2 cellular contexts compared by ENCODE assay signal in the genomic region with DNA sequence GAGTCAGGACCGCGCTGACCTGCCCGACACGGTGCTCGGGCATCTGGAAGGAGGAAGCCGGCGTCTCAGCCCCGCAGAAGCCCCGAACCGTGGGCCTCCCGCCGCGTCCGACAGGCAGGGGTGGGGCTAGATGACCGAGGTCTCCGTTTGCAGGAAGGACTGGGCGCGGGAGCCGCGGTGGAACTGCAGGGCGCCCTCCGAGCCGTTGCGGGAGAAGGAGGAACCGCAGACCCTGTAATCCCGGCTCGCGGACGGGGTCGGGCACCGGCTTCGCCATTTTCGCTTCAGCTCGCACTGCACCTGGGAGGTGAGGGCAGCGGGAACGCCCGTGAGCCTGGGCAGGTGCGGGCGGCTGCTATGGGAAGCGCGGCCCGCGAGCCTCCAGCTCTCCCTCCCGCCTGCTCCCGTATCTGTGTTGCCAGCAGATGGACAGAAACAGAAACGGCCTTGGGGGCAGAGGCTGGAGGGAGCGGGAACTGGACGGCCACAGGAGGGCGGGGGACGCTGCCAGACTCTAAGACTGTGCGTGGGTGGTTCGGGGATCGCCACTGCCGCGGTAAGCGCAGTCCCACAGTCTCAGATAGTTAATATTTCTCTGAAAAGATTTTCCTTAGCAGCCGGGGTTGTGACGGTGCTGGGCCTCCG.
TF ChIP-seq lines count a peak whose summit lies in the region.

No MANE protein-coding gene starts in this region.

TF ChIP-seq in HEK293, 187 proteins besides CTCF, POLR2A, EP300 and RAD21 (continues in another document):
- 0 out of 2 replicates have a peak, but pooled peaks have one; percentile 19 for TF ChIP-seq EGR2 (tag by site-specific recombination; IDR thresholded peaks at IDR 0.05; ENCODE audit: low read depth)
- TF ChIP-seq ZNF184 (tag by site-specific recombination; IDR thresholded peaks at IDR 0.05): no peak
- TF ChIP-seq, protein P1, sequence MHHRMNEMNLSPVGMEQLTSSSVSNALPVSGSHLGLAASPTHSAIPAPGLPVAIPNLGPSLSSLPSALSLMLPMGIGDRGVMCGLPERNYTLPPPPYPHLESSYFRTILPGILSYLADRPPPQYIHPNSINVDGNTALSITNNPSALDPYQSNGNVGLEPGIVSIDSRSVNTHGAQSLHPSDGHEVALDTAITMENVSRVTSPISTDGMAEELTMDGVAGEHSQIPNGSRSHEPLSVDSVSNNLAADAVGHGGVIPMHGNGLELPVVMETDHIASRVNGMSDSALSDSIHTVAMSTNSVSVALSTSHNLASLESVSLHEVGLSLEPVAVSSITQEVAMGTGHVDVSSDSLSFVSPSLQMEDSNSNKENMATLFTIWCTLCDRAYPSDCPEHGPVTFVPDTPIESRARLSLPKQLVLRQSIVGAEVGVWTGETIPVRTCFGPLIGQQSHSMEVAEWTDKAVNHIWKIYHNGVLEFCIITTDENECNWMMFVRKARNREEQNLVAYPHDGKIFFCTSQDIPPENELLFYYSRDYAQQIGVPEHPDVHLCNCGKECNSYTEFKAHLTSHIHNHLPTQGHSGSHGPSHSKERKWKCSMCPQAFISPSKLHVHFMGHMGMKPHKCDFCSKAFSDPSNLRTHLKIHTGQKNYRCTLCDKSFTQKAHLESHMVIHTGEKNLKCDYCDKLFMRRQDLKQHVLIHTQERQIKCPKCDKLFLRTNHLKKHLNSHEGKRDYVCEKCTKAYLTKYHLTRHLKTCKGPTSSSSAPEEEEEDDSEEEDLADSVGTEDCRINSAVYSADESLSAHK (tag by site-specific recombination; IDR thresholded peaks at IDR 0.05): no peak
- TF ChIP-seq, protein P2, sequence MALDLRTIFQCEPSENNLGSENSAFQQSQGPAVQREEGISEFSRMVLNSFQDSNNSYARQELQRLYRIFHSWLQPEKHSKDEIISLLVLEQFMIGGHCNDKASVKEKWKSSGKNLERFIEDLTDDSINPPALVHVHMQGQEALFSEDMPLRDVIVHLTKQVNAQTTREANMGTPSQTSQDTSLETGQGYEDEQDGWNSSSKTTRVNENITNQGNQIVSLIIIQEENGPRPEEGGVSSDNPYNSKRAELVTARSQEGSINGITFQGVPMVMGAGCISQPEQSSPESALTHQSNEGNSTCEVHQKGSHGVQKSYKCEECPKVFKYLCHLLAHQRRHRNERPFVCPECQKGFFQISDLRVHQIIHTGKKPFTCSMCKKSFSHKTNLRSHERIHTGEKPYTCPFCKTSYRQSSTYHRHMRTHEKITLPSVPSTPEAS (tag by site-specific recombination; IDR thresholded peaks at IDR 0.05): no peak
- TF ChIP-seq ZNF670 (tag by site-specific recombination; IDR thresholded peaks at IDR 0.05; ENCODE audit: low read depth): no peak
- TF ChIP-seq GLI4 (tag by site-specific recombination; IDR thresholded peaks at IDR 0.05): no peak
- TF ChIP-seq ZFP3 (tag by site-specific recombination; IDR thresholded peaks at IDR 0.05; ENCODE audit: low read depth): no peak
- TF ChIP-seq ZNF521 (tag by site-specific recombination; IDR thresholded peaks at IDR 0.05): no peak
- TF ChIP-seq ZNF221 (tag by site-specific recombination; IDR thresholded peaks at IDR 0.05; ENCODE audit: borderline replicate concordance): no peak
- peak; percentile 26; the same call in 1 of the 2 replicates for TF ChIP-seq GLIS2 (tag by site-specific recombination; IDR thresholded peaks at IDR 0.05)
- TF ChIP-seq, protein P3, sequence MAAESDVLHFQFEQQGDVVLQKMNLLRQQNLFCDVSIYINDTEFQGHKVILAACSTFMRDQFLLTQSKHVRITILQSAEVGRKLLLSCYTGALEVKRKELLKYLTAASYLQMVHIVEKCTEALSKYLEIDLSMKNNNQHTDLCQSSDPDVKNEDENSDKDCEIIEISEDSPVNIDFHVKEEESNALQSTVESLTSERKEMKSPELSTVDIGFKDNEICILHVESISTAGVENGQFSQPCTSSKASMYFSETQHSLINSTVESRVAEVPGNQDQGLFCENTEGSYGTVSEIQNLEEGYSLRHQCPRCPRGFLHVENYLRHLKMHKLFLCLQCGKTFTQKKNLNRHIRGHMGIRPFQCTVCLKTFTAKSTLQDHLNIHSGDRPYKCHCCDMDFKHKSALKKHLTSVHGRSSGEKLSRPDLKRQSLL (tag by site-specific recombination; IDR thresholded peaks at IDR 0.05): no peak
- TF ChIP-seq, protein P4, sequence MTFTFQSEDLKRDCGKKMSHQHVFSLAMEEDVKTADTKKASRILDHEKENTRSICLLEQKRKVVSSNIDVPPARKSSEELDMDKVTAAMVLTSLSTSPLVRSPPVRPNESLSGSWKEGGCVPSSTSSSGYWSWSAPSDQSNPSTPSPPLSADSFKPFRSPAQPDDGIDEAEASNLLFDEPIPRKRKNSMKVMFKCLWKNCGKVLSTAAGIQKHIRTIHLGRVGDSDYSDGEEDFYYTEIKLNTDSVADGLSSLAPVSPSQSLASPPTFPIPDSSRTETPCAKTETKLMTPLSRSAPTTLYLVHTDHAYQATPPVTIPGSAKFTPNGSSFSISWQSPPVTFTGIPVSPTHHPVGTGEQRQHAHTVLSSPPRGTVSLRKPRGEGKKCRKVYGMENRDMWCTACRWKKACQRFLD (tag by site-specific recombination; IDR thresholded peaks at IDR 0.05): no peak
- TF ChIP-seq ZNF23 (tag by site-specific recombination; IDR thresholded peaks at IDR 0.05; ENCODE audit: borderline replicate concordance): no peak
- no peak for TF ChIP-seq ZNF623 (tag by site-specific recombination; IDR thresholded peaks at IDR 0.05)
- no peak for TF ChIP-seq ZNF571 (tag by site-specific recombination; IDR thresholded peaks at IDR 0.05)
- TF ChIP-seq GLIS1 (tag by site-specific recombination; IDR thresholded peaks at IDR 0.05): peak; percentile 26; the same call in 1 of the 2 replicates
- TF ChIP-seq, protein P5, sequence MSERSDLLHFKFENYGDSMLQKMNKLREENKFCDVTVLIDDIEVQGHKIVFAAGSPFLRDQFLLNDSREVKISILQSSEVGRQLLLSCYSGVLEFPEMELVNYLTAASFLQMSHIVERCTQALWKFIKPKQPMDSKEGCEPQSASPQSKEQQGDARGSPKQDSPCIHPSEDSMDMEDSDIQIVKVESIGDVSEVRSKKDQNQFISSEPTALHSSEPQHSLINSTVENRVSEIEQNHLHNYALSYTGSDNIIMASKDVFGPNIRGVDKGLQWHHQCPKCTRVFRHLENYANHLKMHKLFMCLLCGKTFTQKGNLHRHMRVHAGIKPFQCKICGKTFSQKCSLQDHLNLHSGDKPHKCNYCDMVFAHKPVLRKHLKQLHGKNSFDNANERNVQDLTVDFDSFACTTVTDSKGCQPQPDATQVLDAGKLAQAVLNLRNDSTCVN (tag by site-specific recombination; optimal IDR thresholded peaks at IDR 0.05): peak; percentile 47
- no peak for TF ChIP-seq ZNF423 (tag by site-specific recombination; IDR thresholded peaks at IDR 0.05)
- no peak for TF ChIP-seq ZNF747 (tag by site-specific recombination; IDR thresholded peaks at IDR 0.05)
- TF ChIP-seq ZNF664 (tag by site-specific recombination; IDR thresholded peaks at IDR 0.05): no peak

TF ChIP-seq in H1, 55 proteins besides CTCF, POLR2A, EP300 and RAD21:
- TF ChIP-seq BACH1 (IDR thresholded peaks at IDR 0.05; ENCODE audit: low read length) (no peak), SAP30 (IDR thresholded peaks at IDR 0.05; ENCODE audit: insufficient read depth, insufficient replicate concordance, low read length) (no peak), SIRT6 (IDR thresholded peaks at IDR 0.05; ENCODE audit: low read length) (no peak), ASH2L (IDR thresholded peaks at IDR 0.05; ENCODE audit: low read length) (peak; percentile 68), SP4 (IDR thresholded peaks at IDR 0.05; ENCODE audit: low read length) (no peak), KDM5A (IDR thresholded peaks at IDR 0.05; ENCODE audit: low read length) (no peak), RBBP5 (IDR thresholded peaks at IDR 0.05; ENCODE audit: borderline replicate concordance, low read depth, low read length) (peak; percentile 76; the same call in 1 of the 2 replicates), TBP (IDR thresholded peaks at IDR 0.05; ENCODE audit: low read depth, low read length) (0 out of 2 replicates have a peak, but pooled peaks have one; percentile 39), SIN3A (conservative IDR thresholded peaks at IDR 0.05 in 1 of 2, IDR thresholded peaks at IDR 0.05 in 1 of 2; ENCODE audit: low read depth in 1 of 2, low read length in 2 of 2) (no peak), HDAC2 (IDR thresholded peaks at IDR 0.05; ENCODE audit: borderline replicate concordance in 1 of 2, low read depth in 2 of 2, low read length in 2 of 2) (0 out of 4 replicates have a peak, but pooled peaks of 1 of the 2 experiments have one; percentile 70), POLR2AphosphoS5 (IDR thresholded peaks at IDR 0.05; ENCODE audit: low read depth, low read length) (peak; percentile 62; the same call in 1 of the 2 replicates), EZH2 (IDR thresholded peaks at IDR 0.05; ENCODE audit: low read depth, low read length, severe bottlenecking) (no peak), EGR1 (IDR thresholded peaks at IDR 0.05; ENCODE audit: borderline replicate concordance, low read depth, low read length) (0 out of 2 replicates have a peak, but pooled peaks have one; percentile 38), BCL11A (IDR thresholded peaks at IDR 0.05; ENCODE audit: low read depth in 2 of 2, low read length in 2 of 2) (no peak), POU5F1 (IDR thresholded peaks at IDR 0.05; ENCODE audit: low read depth, low read length) (no peak), SP2 (IDR thresholded peaks at IDR 0.05; ENCODE audit: low read length) (no peak), RFX5 (IDR thresholded peaks at IDR 0.05; ENCODE audit: borderline replicate concordance, low read depth, low read length) (no peak), GABPA (IDR thresholded peaks at IDR 0.05; ENCODE audit: borderline replicate concordance, insufficient read depth, low read length) (peak; percentile 63; the same call in 1 of the 2 replicates), ZNF274 (IDR thresholded peaks at IDR 0.05; ENCODE audit: borderline replicate concordance, extremely low read depth, low read length) (no peak), YY1 (IDR thresholded peaks at IDR 0.05; ENCODE audit: low read depth, low read length) (peak; percentile 73; the same call in 1 of the 2 replicates), SUZ12 (IDR thresholded peaks at IDR 0.05; ENCODE audit: low read length) (peak; percentile 38; the same call in 1 of the 2 replicates), CHD1 (IDR thresholded peaks at IDR 0.05; ENCODE audit: low read depth, low read length) (no peak), GTF2F1 (IDR thresholded peaks at IDR 0.05; ENCODE audit: borderline replicate concordance, low read depth, low read length) (no peak), CREB1 (IDR thresholded peaks at IDR 0.05) (no peak), SP1 (IDR thresholded peaks at IDR 0.05; ENCODE audit: low read depth, low read length) (no peak), CBX5 (IDR thresholded peaks at IDR 0.05; ENCODE audit: low read depth, low read length) (no peak), CTBP2 (IDR thresholded peaks at IDR 0.05; ENCODE audit: borderline replicate concordance, insufficient read depth, insufficient read length, low read length) (no peak), TEAD4 (IDR thresholded peaks at IDR 0.05; ENCODE audit: low read depth, low read length) (no peak), KDM4A (IDR thresholded peaks at IDR 0.05; ENCODE audit: low read depth, low read length, severe bottlenecking) (peak; percentile 65), PHF8 (conservative IDR thresholded peaks at IDR 0.05; ENCODE audit: low read depth, low read length) (0 out of 2 replicates have a peak, but pooled peaks have one; percentile 30)
- TF ChIP-seq, protein P6, sequence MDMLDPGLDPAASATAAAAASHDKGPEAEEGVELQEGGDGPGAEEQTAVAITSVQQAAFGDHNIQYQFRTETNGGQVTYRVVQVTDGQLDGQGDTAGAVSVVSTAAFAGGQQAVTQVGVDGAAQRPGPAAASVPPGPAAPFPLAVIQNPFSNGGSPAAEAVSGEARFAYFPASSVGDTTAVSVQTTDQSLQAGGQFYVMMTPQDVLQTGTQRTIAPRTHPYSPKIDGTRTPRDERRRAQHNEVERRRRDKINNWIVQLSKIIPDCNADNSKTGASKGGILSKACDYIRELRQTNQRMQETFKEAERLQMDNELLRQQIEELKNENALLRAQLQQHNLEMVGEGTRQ (IDR thresholded peaks at IDR 0.05; ENCODE audit: low read length): no peak
- TF ChIP-seq, protein P7, sequence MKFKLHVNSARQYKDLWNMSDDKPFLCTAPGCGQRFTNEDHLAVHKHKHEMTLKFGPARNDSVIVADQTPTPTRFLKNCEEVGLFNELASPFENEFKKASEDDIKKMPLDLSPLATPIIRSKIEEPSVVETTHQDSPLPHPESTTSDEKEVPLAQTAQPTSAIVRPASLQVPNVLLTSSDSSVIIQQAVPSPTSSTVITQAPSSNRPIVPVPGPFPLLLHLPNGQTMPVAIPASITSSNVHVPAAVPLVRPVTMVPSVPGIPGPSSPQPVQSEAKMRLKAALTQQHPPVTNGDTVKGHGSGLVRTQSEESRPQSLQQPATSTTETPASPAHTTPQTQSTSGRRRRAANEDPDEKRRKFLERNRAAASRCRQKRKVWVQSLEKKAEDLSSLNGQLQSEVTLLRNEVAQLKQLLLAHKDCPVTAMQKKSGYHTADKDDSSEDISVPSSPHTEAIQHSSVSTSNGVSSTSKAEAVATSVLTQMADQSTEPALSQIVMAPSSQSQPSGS (IDR thresholded peaks at IDR 0.05; ENCODE audit: low read length): no peak
- TF ChIP-seq, protein P8, sequence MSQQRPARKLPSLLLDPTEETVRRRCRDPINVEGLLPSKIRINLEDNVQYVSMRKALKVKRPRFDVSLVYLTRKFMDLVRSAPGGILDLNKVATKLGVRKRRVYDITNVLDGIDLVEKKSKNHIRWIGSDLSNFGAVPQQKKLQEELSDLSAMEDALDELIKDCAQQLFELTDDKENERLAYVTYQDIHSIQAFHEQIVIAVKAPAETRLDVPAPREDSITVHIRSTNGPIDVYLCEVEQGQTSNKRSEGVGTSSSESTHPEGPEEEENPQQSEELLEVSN (IDR thresholded peaks at IDR 0.05): peak; percentile 43; the same call in 1 of the 2 replicates
- TF ChIP-seq, protein P9, sequence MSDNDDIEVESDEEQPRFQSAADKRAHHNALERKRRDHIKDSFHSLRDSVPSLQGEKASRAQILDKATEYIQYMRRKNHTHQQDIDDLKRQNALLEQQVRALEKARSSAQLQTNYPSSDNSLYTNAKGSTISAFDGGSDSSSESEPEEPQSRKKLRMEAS (IDR thresholded peaks at IDR 0.05): no peak; the same call in 1 of the 2 replicates
